24 cellular contexts compared by ENCODE assay signal in the genomic region with DNA sequence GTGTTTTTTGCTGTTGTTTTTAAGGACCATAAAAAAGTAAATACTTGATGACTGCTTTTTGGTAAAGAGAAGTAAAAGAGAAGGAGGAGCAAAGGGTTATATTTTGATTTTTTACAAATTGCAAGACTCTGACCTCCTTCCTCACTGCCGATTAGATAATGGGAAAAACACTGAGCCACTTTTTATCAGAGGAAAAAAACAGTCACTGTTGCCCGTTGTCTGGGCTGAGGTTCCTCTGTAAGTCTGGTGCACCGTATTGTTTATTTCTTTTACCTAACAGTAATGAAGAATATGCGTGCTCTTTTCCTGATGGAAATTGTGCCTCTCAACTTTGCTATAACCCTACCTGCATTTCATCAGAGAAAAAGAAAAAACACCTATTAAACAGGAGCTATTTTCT.
"Had no signal": no experiment of that assay in that cellular context is flagged by ENCODE, and none has a peak within 500 bp of the region (broad histone marks: within the 10 kb centered on the region; RNA-seq: fewer than 3 reads in every experiment).

No MANE protein-coding gene starts in this region.

- H3K4me1 Mint-ChIP-seq: activated naive CD8-positive, alpha-beta T cell treated with anti-CD3 and anti-CD28 coated beads for 36 hours had no signal

- H3K36me3 Mint-ChIP-seq: activated CD4-positive, alpha-beta memory T cell treated with anti-CD3 and anti-CD28 coated beads for 36 hours; activated naive CD8-positive, alpha-beta T cell treated with anti-CD3 and anti-CD28 coated beads for 36 hours; stimulated activated naive B cell treated with anti-CD40 and anti-IgM and Interleukin-4, amounts not matched to agents 10 μg/mL and 1 μg/mL and 100 μg/mL, for 72 hours had no signal

- H3K27ac ChIP-seq: breast epithelium, coronary artery, foreskin keratinocyte, left lung, uterus had no signal

- H3K9me3 Mint-ChIP-seq: activated CD4-positive, alpha-beta memory T cell treated with anti-CD3 and anti-CD28 coated beads for 36 hours; activated naive CD8-positive, alpha-beta T cell treated with anti-CD3 and anti-CD28 coated beads for 36 hours; nephron progenitor cell; T-helper 1 cell treated with Interleukin-12 subunit alpha and Interleukin-12 subunit beta and Interleukin-4 antibody, amounts not matched to agents 30 μg/mL and 1 μg/mL, for 36 hours had no signal

- ATAC-seq: foreskin keratinocyte; left lung; mucosa of descending colon; sciatic nerve; stimulated activated naive B cell treated with anti-CD40 and anti-IgM and Interleukin-4, amounts not matched to agents 10 μg/mL and 1 μg/mL and 100 μg/mL, for 72 hours had no signal

- H3K4me3 ChIP-seq: breast epithelium, coronary artery, left lung, mucosa of descending colon, uterus had no signal

- H3K27me3 ChIP-seq: breast epithelium, foreskin keratinocyte, left lung, uterus had no signal

- H3K4me1 ChIP-seq: breast epithelium, foreskin keratinocyte, left lung, uterus had no signal

- H3K4me3 Mint-ChIP-seq: activated CD4-positive, alpha-beta memory T cell treated with anti-CD3 and anti-CD28 coated beads for 36 hours; activated naive CD8-positive, alpha-beta T cell treated with anti-CD3 and anti-CD28 coated beads for 36 hours; stimulated activated naive B cell treated with anti-CD40 and anti-IgM and Interleukin-4, amounts not matched to agents 10 μg/mL and 1 μg/mL and 100 μg/mL, for 72 hours; T-helper 1 cell treated with Interleukin-12 subunit alpha and Interleukin-12 subunit beta and Interleukin-4 antibody, amounts not matched to agents 30 μg/mL and 1 μg/mL, for 36 hours had no signal

- DNase-seq: activated CD4-positive, alpha-beta memory T cell treated with anti-CD3 and anti-CD28 coated beads for 36 hours; activated CD4-positive, alpha-beta T cell treated with anti-CD3 and anti-CD28 coated beads for 48 hours; activated naive CD4-positive, alpha-beta T cell treated with Interleukin-2 at 50 U/mL for 16 hours; activated naive CD8-positive, alpha-beta T cell treated with anti-CD3 and anti-CD28 coated beads for 36 hours; activated T-cell treated with anti-CD3 and anti-CD28 coated beads, Interleukin-2, amount 50 U/mL, for 48 hours; cerebellar nuclear complex; erythroblast; foreskin keratinocyte; hippocampal formation; kidney glomerular epithelial cell; left lung; mucosa of descending colon; nephron progenitor cell; occipital lobe; small intestine; stimulated activated CD4-positive, alpha-beta T cell treated with anti-CD3 and anti-CD28 coated beads, Interleukin-2, amount 100 ng/mL, for 48 hours; stimulated activated CD8-positive, alpha-beta memory T cell treated with anti-CD3 and anti-CD28 coated beads, Interleukin-4, amount 100 ng/mL, for 48 hours; stimulated activated naive B cell treated with anti-CD40 and anti-IgM and Interleukin-4, amounts not matched to agents 10 μg/mL and 1 μg/mL and 100 μg/mL, for 72 hours; T1000; uterus had no signal

- H3K27me3 Mint-ChIP-seq: stimulated activated naive B cell treated with anti-CD40 and anti-IgM and Interleukin-4, amounts not matched to agents 10 μg/mL and 1 μg/mL and 100 μg/mL, for 72 hours had no signal

- H3K9me3 ChIP-seq: breast epithelium, left lung, mucosa of descending colon, uterus had no signal

- H3K27ac Mint-ChIP-seq: activated CD4-positive, alpha-beta memory T cell treated with anti-CD3 and anti-CD28 coated beads for 36 hours; activated naive CD8-positive, alpha-beta T cell treated with anti-CD3 and anti-CD28 coated beads for 36 hours; nephron progenitor cell; stimulated activated naive B cell treated with anti-CD40 and anti-IgM and Interleukin-4, amounts not matched to agents 10 μg/mL and 1 μg/mL and 100 μg/mL, for 72 hours; T-helper 1 cell treated with Interleukin-12 subunit alpha and Interleukin-12 subunit beta and Interleukin-4 antibody, amounts not matched to agents 30 μg/mL and 1 μg/mL, for 36 hours had no signal

- H3K36me3 ChIP-seq: breast epithelium, left lung, uterus had no signal
